Comparison of ENCODE assay signal across 8 cellular contexts in the genomic region with DNA sequence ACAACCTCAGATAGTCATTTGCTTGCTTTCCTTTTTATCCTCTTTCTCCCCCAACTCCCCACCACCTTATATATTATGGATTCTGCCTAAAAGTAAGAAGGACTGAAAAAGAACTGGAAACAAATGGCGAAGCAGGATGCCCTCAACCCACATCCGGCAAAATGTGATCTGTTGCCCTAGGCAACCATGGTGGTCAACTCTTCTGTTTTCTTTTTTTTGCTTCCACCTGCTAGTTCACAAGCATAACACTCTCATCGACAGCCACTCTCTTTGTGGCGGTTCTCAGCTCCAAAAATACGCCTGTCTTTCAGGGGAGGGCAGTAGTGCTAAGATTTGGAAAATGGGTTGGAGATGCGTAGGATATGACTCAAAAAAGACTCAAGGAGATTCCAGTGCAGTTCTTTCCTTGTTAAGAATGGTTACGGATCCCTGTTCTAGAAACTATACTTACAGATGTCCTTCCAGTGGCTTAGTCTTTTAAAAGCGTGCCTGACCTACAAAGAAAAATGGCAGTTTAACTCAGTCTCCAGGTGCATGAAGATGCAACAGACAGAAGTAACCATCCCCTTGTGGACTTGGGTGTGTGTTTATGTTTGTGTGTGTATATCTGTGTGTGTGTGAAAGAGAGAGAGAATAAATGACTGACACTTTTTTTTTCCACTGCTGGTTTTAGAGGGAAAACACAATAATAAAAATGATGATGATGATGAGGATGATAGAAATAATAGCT. TPM values are rescaled to one million over a fixed set of nuclear protein-coding genes. Genes with fewer than 3 reads are reported as not detected.
DNase-seq lines count a peak whose midpoint lies in the region; ATAC-seq lines count a peak whose summit lies in the region.

No MANE protein-coding gene starts in this region.

- no peak overlapping the region for H4K8ac ChIP-seq in neuronal stem cell (ENCODE audit: low read depth, low read length)

- H3K9ac ChIP-seq in neuronal stem cell (ENCODE audit: low read depth, low read length, poor library complexity), result no peak overlapping the region

- H2AK5ac ChIP-seq in neuronal stem cell (ENCODE audit: low read depth, low read length), result no peak overlapping the region

- DNase-seq in UCSD-AML1 (lab: John Stamatoyannopoulos, UW; ENCODE audit: unreplicated experiment) (peak; percentile 59), putamen (ENCODE audit: low spot score) (no peak), cardiac septum (ENCODE audit: low spot score) (no peak), Right ventricle myocardium inferior (ENCODE audit: missing footprints) (no peak), neuronal stem cell (ENCODE audit: low spot score) (no peak)
- DNase-seq in naive thymus-derived CD4-positive, alpha-beta T cell, result peak; percentile 23 to 91 (median 89)

- H3K27me3 ChIP-seq in naive thymus-derived CD4-positive, alpha-beta T cell (ENCODE audit: control insufficient read depth in 2 of 2, insufficient read depth in 2 of 2, low read length in 2 of 2), result no peaks in the 10 kb centered on the region
- H3K27me3 ChIP-seq in neuronal stem cell (ENCODE audit: control insufficient read depth in 3 of 3, insufficient read depth in 3 of 3, low read depth in 1 of 3, low read length in 3 of 3), result no peaks in the 10 kb centered on the region

- no peaks in the 10 kb centered on the region for H3K9me3 ChIP-seq in naive thymus-derived CD4-positive, alpha-beta T cell (ENCODE audit: control insufficient read depth in 2 of 3, low read length in 3 of 3)
- H3K9me3 ChIP-seq in neuronal stem cell (replicated peaks in 1 of 2; ENCODE audit: control insufficient read depth in 2 of 2, insufficient read depth in 1 of 2, low read depth in 1 of 2, low read length in 2 of 2), result peaks cover 0 to 2% of the 10 kb centered on the region in 2 donors

- POLR2A ChIA-PET in naive thymus-derived CD4-positive, alpha-beta T cell (lab: Charles Lee), result interaction anchor here (0.6 to 2.5 kb wide), 14 partner anchors 9 to 118 kb away, joined by 3 to 11 read pairs (median 5); a partner anchor contains a TSS

- CTCF ChIA-PET in naive thymus-derived CD4-positive, alpha-beta T cell (lab: Charles Lee), result interaction anchor here (0.9 kb wide), 1 partner anchor 18 kb away, joined by 3 read pairs; no protein-coding TSS in a partner anchor

- H3K4ac ChIP-seq in neuronal stem cell (ENCODE audit: low read length), result no peak overlapping the region

- no CpG with 5 or more reads among the region's 8 CpGs for WGBS in neuronal stem cell (ENCODE audit: extremely low coverage in 2 of 2, insufficient read length in 2 of 2, insufficient replicate concordance in 1 of 2), 2 donors

- intact Hi-C loops in naive thymus-derived CD4-positive, alpha-beta T cell (cut with micrococcal nuclease), result loop anchor here (1.0 to 10.0 kb wide), 10 partner anchors 10 to 1886 kb away; no protein-coding TSS in a partner anchor
- intact Hi-C loops in cardiac septum (cut with DNase I) (no loop called here), Right ventricle myocardium inferior (cut with DNase I) (no loop called here)

- H2BK5ac ChIP-seq in neuronal stem cell (ENCODE audit: low read length), result no peak overlapping the region

- no peaks in the 10 kb centered on the region for H3K36me3 ChIP-seq in naive thymus-derived CD4-positive, alpha-beta T cell (ENCODE audit: control insufficient read depth in 2 of 3, insufficient read depth in 3 of 3, low read length in 3 of 3)
- H3K36me3 ChIP-seq in neuronal stem cell (replicated peaks in 1 of 2; ENCODE audit: control insufficient read depth in 2 of 2, insufficient read depth in 2 of 2, low read length in 2 of 2), result no peaks in the 10 kb centered on the region

- no peak overlapping the region for H2AFZ ChIP-seq in neuronal stem cell (ENCODE audit: low read length)

- H3K4me1 Mint-ChIP-seq in naive thymus-derived CD4-positive, alpha-beta T cell, result peaks cover 60 to 97% (median 90%) of the 10 kb centered on the region in 7 donors

- H3K4me1 ChIP-seq in naive thymus-derived CD4-positive, alpha-beta T cell (ENCODE audit: control insufficient read depth in 2 of 2, insufficient read depth in 2 of 2, low read length in 2 of 2), result peaks cover 57 to 70% of the 10 kb centered on the region in 2 donors
- no peaks in the 10 kb centered on the region for H3K4me1 ChIP-seq in neuronal stem cell (ENCODE audit: control insufficient read depth in 2 of 2, insufficient read depth in 1 of 2, low read depth in 1 of 2, low read length in 2 of 2)

- no peak overlapping the region for H3K4me2 ChIP-seq in neuronal stem cell (ENCODE audit: insufficient read depth, low read length, poor library complexity, severe bottlenecking)

- peak; percentile 91 for ATAC-seq in GM19324 (IDR thresholded peaks at IDR 0.05; ENCODE audit: low FRiP score, unreplicated experiment)
- peak; percentile 84 for ATAC-seq in HG03039 (IDR thresholded peaks at IDR 0.05; ENCODE audit: unreplicated experiment)
- ATAC-seq in naive thymus-derived CD4-positive, alpha-beta T cell, result peak; percentile 89
- ATAC-seq in Right ventricle myocardium inferior, result no peak

- H3K36me3 Mint-ChIP-seq in naive thymus-derived CD4-positive, alpha-beta T cell, result peaks cover 12 to 64% (median 42%) of the 10 kb centered on the region in 5 donors

- H2BK12ac ChIP-seq in neuronal stem cell (ENCODE audit: low read length), result no peak overlapping the region

- H3K27ac ChIP-seq in naive thymus-derived CD4-positive, alpha-beta T cell (ENCODE audit: low read depth, low read length), result peak overlapping the region; percentile 76
- no peak overlapping the region for H3K27ac ChIP-seq in neuronal stem cell (replicated peaks; ENCODE audit: low read length)

- H3K4me3 ChIP-seq in naive thymus-derived CD4-positive, alpha-beta T cell (ENCODE audit: low read length), result peak overlapping the region; percentile 31
- no peak overlapping the region for H3K4me3 ChIP-seq in neuronal stem cell (ENCODE audit: low read length in 2 of 2)

- peak overlapping the region; percentile 71 to 92 (median 84) for H3K4me3 Mint-ChIP-seq in naive thymus-derived CD4-positive, alpha-beta T cell

- H3K27me3 Mint-ChIP-seq in naive thymus-derived CD4-positive, alpha-beta T cell, result no peaks in the 10 kb centered on the region

- no peak overlapping the region for H3K14ac ChIP-seq in neuronal stem cell (ENCODE audit: low read length)

- H3K18ac ChIP-seq in neuronal stem cell (ENCODE audit: low read length), result no peak overlapping the region

- no peak overlapping the region for H2BK120ac ChIP-seq in neuronal stem cell (ENCODE audit: low read depth, low read length)

- H3K27ac Mint-ChIP-seq in naive thymus-derived CD4-positive, alpha-beta T cell, result peak overlapping the region; percentile 93 to 99 (median 97)

- H2BK15ac ChIP-seq in neuronal stem cell (ENCODE audit: low read length), result no peak overlapping the region

- no peak overlapping the region for H3K23ac ChIP-seq in neuronal stem cell (ENCODE audit: low read depth, low read length, poor library complexity)

- no peaks in the 10 kb centered on the region for H3K79me1 ChIP-seq in neuronal stem cell (ENCODE audit: low read depth, low read length)

- H4K91ac ChIP-seq in neuronal stem cell (ENCODE audit: low read depth, low read length, poor library complexity), result no peak overlapping the region

- peaks cover 0 to 14% (median 4%) of the 10 kb centered on the region in 11 donors for H3K9me3 Mint-ChIP-seq in naive thymus-derived CD4-positive, alpha-beta T cell

RNA-seq across cellular contexts. Expression of a gene that starts 10.7 kb away (rescaled TPM):
- total RNA-seq in naive thymus-derived CD4-positive, alpha-beta T cell, result 100 to 1,000 TPM in 1 of 5 experiments, 10 to 100 TPM in 4; 64.7 to 101 (median 88.0) TPM
- polyA plus RNA-seq in naive thymus-derived CD4-positive, alpha-beta T cell, result 10 to 100 TPM; 60.2 to 70.5 TPM
- total RNA-seq in cardiac septum, result 2.5 TPM
- 4.8 TPM for total RNA-seq in Right ventricle myocardium inferior
- polyA plus RNA-seq in neuronal stem cell (2013, experiment 1 of 2), result not detected
- 0.01 TPM for polyA plus RNA-seq in neuronal stem cell (2013, experiment 2 of 2)

Comparison
In these comparisons a context has a peak if more than half of its experiments do, and no peak if none do; other contexts are left out.
1. DNase-seq: peak in UCSD-AML1 (single experiment) and naive thymus-derived CD4-positive, alpha-beta T cell (9 of 9); none in putamen (single experiment), cardiac septum (single experiment), Right ventricle myocardium inferior (single experiment) and neuronal stem cell (single experiment).
2. RNA of a gene that starts 10.7 kb away (total RNA-seq): 64.7 to 101 TPM in naive thymus-derived CD4-positive, alpha-beta T cell; 4.8 TPM in Right ventricle myocardium inferior (single experiment) and 2.5 TPM in cardiac septum (single experiment); every median in the first group is over 10 times any median in the second.
3. intact Hi-C loops: an anchor here in naive thymus-derived CD4-positive, alpha-beta T cell (1.0 to 10.0 kb wide); none called in cardiac septum and Right ventricle myocardium inferior.